24 cellular contexts compared by ENCODE assay signal in the genomic region with DNA sequence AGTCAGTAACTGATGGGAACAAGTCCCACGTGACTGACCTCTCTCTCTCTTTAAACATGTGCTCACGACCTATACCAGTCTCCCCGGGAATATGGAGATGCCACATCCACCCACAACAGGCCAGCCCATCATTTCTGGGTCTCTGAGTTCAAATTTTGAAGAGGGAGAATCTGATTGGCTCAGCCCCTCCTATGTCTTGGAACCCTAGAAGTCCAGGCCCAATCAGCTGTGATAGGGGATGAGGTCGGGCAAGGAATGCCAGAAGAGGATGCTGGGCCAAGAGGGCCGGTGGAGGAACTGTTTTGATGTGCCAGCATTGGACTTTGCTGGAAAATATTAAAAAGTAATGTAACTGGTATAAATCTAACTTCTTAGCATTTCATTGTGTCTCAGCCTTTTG.
"Had no signal": no experiment of that assay in that cellular context is flagged by ENCODE, and none has a peak within 500 bp of the region (broad histone marks: within the 10 kb centered on the region; RNA-seq: fewer than 3 reads in every experiment).

No MANE protein-coding gene starts in this region.

- H3K4me3 ChIP-seq: coronary artery, esophagus squamous epithelium, hepatocyte, lung, neural progenitor cell, smooth muscle cell, thyroid gland had no signal

- H3K79me2 ChIP-seq: hepatocyte, parathyroid adenoma had no signal

- H3K4me2 ChIP-seq: hepatocyte, neural progenitor cell, smooth muscle cell had no signal

- DNase-seq: dermis blood vessel endothelial cell; effector memory CD4-positive, alpha-beta T cell; esophagus squamous epithelium; head of caudate nucleus; kidney; natural killer cell; stimulated activated CD4-positive, alpha-beta T cell treated with anti-CD3 and anti-CD28 coated beads, Interleukin-12 subunit alpha, Interleukin-12 subunit beta, amount 100 ng/mL, for 4 hours; stimulated activated CD4-positive, alpha-beta T cell treated with anti-CD3 and anti-CD28 coated beads, Interleukin-1b, Interleukin-23, amount 100 ng/mL, for 48 hours; stimulated activated CD4-positive, alpha-beta T cell treated with anti-CD3 and anti-CD28 coated beads, Interleukin-4, amount 100 ng/mL, for 1 hour; stimulated activated CD8-positive, alpha-beta memory T cell treated with anti-CD3 and anti-CD28 coated beads, Interleukin-4, amount 100 ng/mL, for 48 hours; stimulated activated naive CD4-positive, alpha-beta T cell; stimulated activated naive CD8-positive, alpha-beta T cell treated with anti-CD3 and anti-CD28 coated beads, Interleukin-15, amount 100 ng/mL, for 72 hours; thyroid gland; trophoblast cell had no signal

- H2AFZ ChIP-seq: hepatocyte, neural progenitor cell, parathyroid adenoma had no signal

- ATAC-seq: left lobe of liver; natural killer cell; sciatic nerve; stimulated activated naive CD8-positive, alpha-beta T cell treated with anti-CD3 and anti-CD28 coated beads, Interleukin-15, amount 100 ng/mL, for 72 hours had no signal

- FAIRE-seq: endothelial cell of umbilical vein, frontal cortex, kidney had no signal

- H3K27me3 ChIP-seq: hepatocyte, thyroid gland had no signal

- H3K27ac ChIP-seq: coronary artery, esophagus squamous epithelium, hepatocyte, neural progenitor cell, parathyroid adenoma, thyroid gland had no signal

- H3K9ac ChIP-seq: neural progenitor cell, parathyroid adenoma had no signal

- H3K9me3 ChIP-seq: esophagus squamous epithelium, thyroid gland had no signal

- H3K36me3 ChIP-seq: esophagus squamous epithelium, neural progenitor cell, thyroid gland had no signal
